Comparison of ENCODE assay signal across 19 cellular contexts in genomic region chr18:63225434-63225833, GRCh38.
A peak's percentile ranks its signal among the peaks of the same experiment; 100 is the strongest.
DNase-seq lines count a peak whose midpoint lies in the region; ATAC-seq and TF ChIP-seq lines count a peak whose summit lies in the region.
"Had no signal": no experiment of that assay in that cellular context is flagged by ENCODE, and none has a peak within 500 bp of the region (broad histone marks: within the 10 kb centered on the region; RNA-seq: fewer than 3 reads in every experiment).

No MANE protein-coding gene starts in this region.

- peaks cover 5% of the 10 kb centered on the region for H3K9me3 Mint-ChIP-seq in activated naive CD4-positive, alpha-beta T cell treated with anti-CD3 and anti-CD28 coated beads, Interleukin-2, amount 50 U/mL, for 24 hours
- H3K9me3 Mint-ChIP-seq in activated B cell treated with CpG ODN at 0.5 μM for 24 hours (peaks cover 4% of the 10 kb centered on the region), memory B cell (peaks cover 4% of the 10 kb centered on the region)

- 91% methylated on average over 6 of the region's 6 CpGs for WGBS in thyroid gland, 2 donors

- no peaks in the 10 kb centered on the region for H3K27me3 Mint-ChIP-seq in activated naive CD4-positive, alpha-beta T cell treated with anti-CD3 and anti-CD28 coated beads, Interleukin-2, amount 50 U/mL, for 24 hours
- H3K27me3 Mint-ChIP-seq in activated B cell treated with CpG ODN at 0.5 μM for 24 hours (no peaks in the 10 kb centered on the region), memory B cell (no peaks in the 10 kb centered on the region)

- no peak for TF ChIP-seq POLR2A in thyroid gland (IDR thresholded peaks at IDR 0.05)

- H3K4me3 Mint-ChIP-seq in activated naive CD4-positive, alpha-beta T cell treated with anti-CD3 and anti-CD28 coated beads, Interleukin-2, amount 50 U/mL, for 24 hours: peak overlapping the region; percentile 35
- H3K4me3 Mint-ChIP-seq in activated B cell treated with CpG ODN at 0.5 μM for 24 hours (no peak overlapping the region), memory B cell (no peak overlapping the region)
- H3K4me3 Mint-ChIP-seq: H9 had no signal

- no peak overlapping the region for H3K27ac ChIP-seq in thyroid gland
- H3K27ac ChIP-seq: A549 had no signal

- POLR2A ChIA-PET in activated B cell treated with CpG ODN at 0.5 μM for 24 hours (lab: Charles Lee): no interaction called here

- H3K27ac Mint-ChIP-seq in activated naive CD4-positive, alpha-beta T cell treated with anti-CD3 and anti-CD28 coated beads, Interleukin-2, amount 50 U/mL, for 24 hours: peak overlapping the region; percentile 73
- H3K27ac Mint-ChIP-seq in activated B cell treated with CpG ODN at 0.5 μM for 24 hours: peak overlapping the region; percentile 36
- H3K27ac Mint-ChIP-seq in memory B cell: peak overlapping the region; percentile 81
- H3K27ac Mint-ChIP-seq: H9 had no signal

- H3K36me3 ChIP-seq in thyroid gland (no peaks in the 10 kb centered on the region), HAP-1 (replicated peaks) (no peaks in the 10 kb centered on the region)

- intact Hi-C loops in activated B cell treated with CpG ODN at 0.5 μM for 24 hours (cut with micrococcal nuclease): no loop called here
- intact Hi-C loops in thyroid gland (cut with DNase I): no loop called here

- H3K4me1 ChIP-seq in thyroid gland (peaks cover 4 to 17% of the 10 kb centered on the region in 2 donors), HAP-1 (no peaks in the 10 kb centered on the region)
- H3K4me1 ChIP-seq: A549 had no signal

- H3K9me3 ChIP-seq in thyroid gland (no peaks in the 10 kb centered on the region), HAP-1 (no peaks in the 10 kb centered on the region)
- H3K9me3 ChIP-seq: A549 had no signal

- no peak overlapping the region for H3K4me3 ChIP-seq in thyroid gland (replicated peaks in 1 of 3)
- no peak overlapping the region for H3K4me3 ChIP-seq in HAP-1
- H3K4me3 ChIP-seq: A549 had no signal

- peaks cover 95% of the 10 kb centered on the region for H3K4me1 Mint-ChIP-seq in activated naive CD4-positive, alpha-beta T cell treated with anti-CD3 and anti-CD28 coated beads, Interleukin-2, amount 50 U/mL, for 24 hours
- peaks cover 65% of the 10 kb centered on the region for H3K4me1 Mint-ChIP-seq in activated B cell treated with CpG ODN at 0.5 μM for 24 hours
- H3K4me1 Mint-ChIP-seq in memory B cell: peaks cover 37% of the 10 kb centered on the region
- H3K4me1 Mint-ChIP-seq: H9 had no signal

- no peaks in the 10 kb centered on the region for H3K27me3 ChIP-seq in thyroid gland
- H3K27me3 ChIP-seq in HAP-1 (ENCODE audit: low read depth): no peaks in the 10 kb centered on the region; the same call in 1 of the 2 replicates

- DNase-seq in activated naive CD4-positive, alpha-beta T cell (lab: John Stamatoyannopoulos, UW): no peak
- no peak for DNase-seq in activated B cell treated with CpG ODN at 0.5 μM for 24 hours
- DNase-seq in memory B cell (ENCODE audit: low spot score in 2 of 2): no peak
- DNase-seq in thyroid gland: peak; percentile 18 to 30
- no peak for DNase-seq in HAP-1 (ENCODE audit: low spot score in 2 of 2)
- DNase-seq: C1 segment of cervical spinal cord, EL, H9, Karpas-422, MM.1S, NCI-H1092 treated with DMSO at 0.1 percent for 48 hours, NCI-H1694, NCI-H345, NCI-H526 treated with DMSO at 0.1 percent for 48 hours, SIG-M5 had no signal

- CTCF ChIA-PET in activated B cell treated with CpG ODN at 0.5 μM for 24 hours (lab: Charles Lee): interaction anchor here (1.5 to 2.6 kb wide), 2 partner anchors 93 kb away, joined by 6 to 7 read pairs; no protein-coding TSS in a partner anchor

- TF ChIP-seq CTCF in activated B cell treated with CpG ODN at 0.5 μM for 24 hours (IDR thresholded peaks at IDR 0.05) (no peak), thyroid gland (IDR thresholded peaks at IDR 0.05) (no peak)

- no peak for ATAC-seq in activated B cell treated with CpG ODN at 0.5 μM for 24 hours (ENCODE audit: low read depth)
- ATAC-seq in memory B cell (ENCODE audit: low read depth): no peak
- no peak for ATAC-seq in HG03135 (IDR thresholded peaks at IDR 0.05; ENCODE audit: unreplicated experiment)
- no peak for ATAC-seq in HG03520 (IDR thresholded peaks at IDR 0.05; ENCODE audit: unreplicated experiment)
- ATAC-seq: A549 had no signal

- in situ Hi-C loops in HAP-1 (cut with MboI; ENCODE audit: low sequenced_read_pairs): no loop called here

- peaks cover 41% of the 10 kb centered on the region for H3K36me3 Mint-ChIP-seq in activated naive CD4-positive, alpha-beta T cell treated with anti-CD3 and anti-CD28 coated beads, Interleukin-2, amount 50 U/mL, for 24 hours
- H3K36me3 Mint-ChIP-seq in activated B cell treated with CpG ODN at 0.5 μM for 24 hours (ENCODE audit: low read depth) (peaks cover 51% of the 10 kb centered on the region), memory B cell (peaks cover 33% of the 10 kb centered on the region)

Comparison
In these comparisons a context has a peak if more than half of its experiments do, and no peak if none do; other contexts are left out.
1. DNase-seq: peak in thyroid gland (2 of 2); none in activated naive CD4-positive, alpha-beta T cell (0 of 4), activated B cell treated with CpG ODN at 0.5 μM for 24 hours (single experiment), memory B cell (0 of 2) and HAP-1 (0 of 2).
2. Peak in every context shown above with its lines, with median percentiles within 50 percentile points of each other: H3K27ac Mint-ChIP-seq.